ENCODE assay signal across 8 cellular contexts in the genomic region with DNA sequence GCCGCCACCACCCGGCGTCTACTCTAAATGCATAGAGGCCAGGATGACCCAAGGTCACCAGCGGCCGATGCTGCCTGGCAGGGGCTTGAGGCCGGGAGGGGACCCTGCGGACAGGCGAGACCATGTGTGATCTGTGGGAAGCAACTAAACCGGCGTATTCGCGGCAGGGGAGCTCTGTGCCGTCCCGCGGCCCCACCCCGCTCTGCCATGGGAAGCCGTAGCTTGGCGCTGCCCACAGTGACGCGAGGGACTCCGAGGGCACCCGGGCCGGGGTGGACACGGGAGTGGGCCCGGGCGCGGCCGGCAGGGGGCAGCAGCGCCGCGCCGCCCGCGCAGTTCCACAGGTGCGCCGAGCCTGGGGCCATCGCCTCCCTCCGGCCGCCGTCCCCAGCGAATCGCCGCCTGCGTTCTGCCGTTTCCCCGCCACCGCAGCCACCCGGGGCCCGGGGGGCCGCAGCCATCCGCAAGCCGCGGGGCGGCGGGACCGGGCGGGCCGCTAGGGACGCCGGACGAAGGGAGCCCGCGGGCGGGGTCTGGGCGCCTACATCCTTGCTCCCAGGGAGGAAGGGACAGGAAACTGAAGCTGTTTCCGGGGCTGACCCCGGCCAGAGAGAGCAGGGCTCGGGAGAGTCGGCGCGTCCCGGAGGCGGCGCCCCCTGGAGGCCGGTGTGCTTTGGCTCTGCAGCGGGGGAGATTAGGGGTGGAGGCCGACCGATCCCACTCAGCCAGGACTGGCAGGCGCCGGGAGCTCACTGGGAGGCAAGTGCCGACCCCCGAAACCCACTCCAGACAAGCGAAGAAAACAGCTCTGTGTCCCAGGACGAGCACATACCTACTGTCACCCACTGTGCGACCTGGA. TPM values are rescaled to one million over a fixed set of nuclear protein-coding genes. Genes with fewer than 3 reads are reported as not detected.
DNase-seq lines count a peak whose midpoint lies in the region; ATAC-seq and TF ChIP-seq lines count a peak whose summit lies in the region.

No MANE protein-coding gene starts in this region.

- DNase-seq in AG10803 (ENCODE audit: low read depth): peak; percentile 90
- DNase-seq in NCI-H2171 treated with DMSO at 0.1 percent for 48 hours (lab: John Stamatoyannopoulos, UW): peak; percentile 68
- peak; percentile 41 for DNase-seq in activated CD4-positive, CD25-positive, alpha-beta regulatory T cell treated with anti-CD3 and anti-CD28 coated beads, Interleukin-2, amount 50 U/mL, for 16 hours (ENCODE audit: low read depth, low spot score)
- peak; percentile 92 for DNase-seq in cerebellum (ENCODE audit: low spot score)
- DNase-seq in stimulated activated CD4-positive, alpha-beta T cell treated with anti-CD3 and anti-CD28 coated beads, Interleukin-1b, Interleukin-23, amount 100 ng/mL, for 1 hour (ENCODE audit: low read depth in 2 of 2): peak; percentile 41 to 74

- peak; percentile 77 for TF ChIP-seq CTCF in AG10803 (conservative IDR thresholded peaks at IDR 0.05; ENCODE audit: low read length)

- ATAC-seq in GM18873 (IDR thresholded peaks at IDR 0.05; ENCODE audit: low FRiP score, unreplicated experiment): peak; percentile 63
- peak; percentile 89 for ATAC-seq in HG03108 (IDR thresholded peaks at IDR 0.05; ENCODE audit: unreplicated experiment)

- no peaks in the 10 kb centered on the region for H3K27me3 ChIP-seq in layer of hippocampus (ENCODE audit: control insufficient read depth, insufficient read depth, low read length)

- peak overlapping the region; percentile 75 for H3K4me3 ChIP-seq in AG10803 (ENCODE audit: low read length)

- H3K27ac ChIP-seq in layer of hippocampus (ENCODE audit: low read depth, low read length): peak overlapping the region; percentile 94

RNA-seq across cellular contexts. Expression of a gene that starts 12.5 kb away (rescaled TPM):
- total RNA-seq in cerebellum: 22.0 TPM

RNA-seq across cellular contexts. Expression of a gene that starts 47.7 kb away (rescaled TPM):
- total RNA-seq in cerebellum: 8.0 TPM

RNA-seq across cellular contexts. Expression of a gene that starts 50.4 kb away (rescaled TPM):
- 9.0 TPM for total RNA-seq in cerebellum

Comparison
In these comparisons a context has a peak if more than half of its experiments do, and no peak if none do; other contexts are left out.
1. Peak in every context shown above with its lines: DNase-seq, ATAC-seq, H3K4me3 ChIP-seq and H3K27ac ChIP-seq.
2. DNase-seq: peak in every context shown above with its lines; median percentile 92 in cerebellum; 90 in AG10803; 68 in NCI-H2171 treated with DMSO at 0.1 percent for 48 hours; 58 in stimulated activated CD4-positive, alpha-beta T cell treated with anti-CD3 and anti-CD28 coated beads, Interleukin-1b, Interleukin-23, amount 100 ng/mL, for 1 hour; 41 in activated CD4-positive, CD25-positive, alpha-beta regulatory T cell treated with anti-CD3 and anti-CD28 coated beads, Interleukin-2, amount 50 U/mL, for 16 hours.